20 cellular contexts compared by ENCODE assay signal in genomic region chr5:89267764-89268163, GRCh38.
DNase-seq lines count a peak whose midpoint lies in the region; ATAC-seq and TF ChIP-seq lines count a peak whose summit lies in the region.
"Had no signal": no experiment of that assay in that cellular context is flagged by ENCODE, and none has a peak within 500 bp of the region (broad histone marks: within the 10 kb centered on the region; RNA-seq: fewer than 3 reads in every experiment).

No MANE protein-coding gene starts in this region.

- TF ChIP-seq CTCF in dorsolateral prefrontal cortex (IDR thresholded peaks at IDR 0.05 in 54 of 56, conservative IDR thresholded peaks at IDR 0.05 in 2 of 56; ENCODE audit: low read depth in 1 of 56, partially characterized antibody in 56 of 56) = no peak

- DNase-seq in NOMO-1 (lab: John Stamatoyannopoulos, UW; ENCODE audit: unreplicated experiment in 2 of 2) (peak; percentile 8 to 57), NOMO-1 treated with dmso at 0.1 percent for 144 hours (lab: John Stamatoyannopoulos, UW; ENCODE audit: unreplicated experiment) (no peak), NOMO-1 treated with DMSO at 0.1 percent for 48 hours (lab: John Stamatoyannopoulos, UW; ENCODE audit: unreplicated experiment) (peak; percentile 55), dorsolateral prefrontal cortex (no peak), NCI-H187 treated with DMSO at 0.1 percent for 48 hours (lab: John Stamatoyannopoulos, UW) (no peak)
- no peak for DNase-seq in activated naive CD4-positive, alpha-beta T cell treated with anti-CD3 and anti-CD28 coated beads for 36 hours
- no peak for DNase-seq in effector CD8-positive, alpha-beta T cell (lab: John Stamatoyannopoulos, UW)
- DNase-seq: 8988T, Caco-2, IMR-90, NCI-H1105, NCI-H1930, NCI-H2171 treated with DMSO at 0.1 percent for 48 hours, NCI-H774, RPMI8226, SW 1271 had no signal

- H3K4me1 Mint-ChIP-seq in activated naive CD4-positive, alpha-beta T cell treated with anti-CD3 and anti-CD28 coated beads for 36 hours (ENCODE audit: low read depth) = no peaks in the 10 kb centered on the region

- H3K27me3 ChIP-seq in dorsolateral prefrontal cortex = no peaks in the 10 kb centered on the region
- H3K27me3 ChIP-seq: BLaER1 treated with 17β-estradiol and CSF1 and Interleukin-3, amounts not matched to agents 10 nM and 100 nM; SJSA1 had no signal

- H3K27ac ChIP-seq in dorsolateral prefrontal cortex = peak overlapping the region in 35 of 59 donors; percentile 2 to 69 (median 26)
- H3K27ac ChIP-seq: SJSA1 had no signal

- H3K4me3 Mint-ChIP-seq in activated naive CD4-positive, alpha-beta T cell treated with anti-CD3 and anti-CD28 coated beads for 36 hours = no peak overlapping the region
- H3K4me3 Mint-ChIP-seq: T-helper 2 cell treated with Interferon-gamma antibody and Interleukin-4, amounts not matched to agents 5 μg/mL and 100 μg/mL, for 36 hours had no signal

- CTCF ChIA-PET in activated naive CD4-positive, alpha-beta T cell treated with anti-CD3 and anti-CD28 coated beads for 36 hours (lab: Charles Lee) = no interaction called here

- H3K27ac Mint-ChIP-seq in activated naive CD4-positive, alpha-beta T cell treated with anti-CD3 and anti-CD28 coated beads for 36 hours = no peak overlapping the region
- H3K27ac Mint-ChIP-seq: T-helper 2 cell treated with Interferon-gamma antibody and Interleukin-4, amounts not matched to agents 5 μg/mL and 100 μg/mL, for 36 hours had no signal

- no peaks in the 10 kb centered on the region for H3K27me3 Mint-ChIP-seq in activated naive CD4-positive, alpha-beta T cell treated with anti-CD3 and anti-CD28 coated beads for 36 hours (ENCODE audit: low read depth)

- H3K36me3 Mint-ChIP-seq in activated naive CD4-positive, alpha-beta T cell treated with anti-CD3 and anti-CD28 coated beads for 36 hours (ENCODE audit: low read depth) = no peaks in the 10 kb centered on the region

- no peak for ATAC-seq in GM18502 (IDR thresholded peaks at IDR 0.05; ENCODE audit: poor library complexity, unreplicated experiment)

- H3K9me3 Mint-ChIP-seq in activated naive CD4-positive, alpha-beta T cell treated with anti-CD3 and anti-CD28 coated beads for 36 hours = peaks cover 2% of the 10 kb centered on the region
- H3K9me3 Mint-ChIP-seq: T-helper 2 cell treated with Interferon-gamma antibody and Interleukin-4, amounts not matched to agents 5 μg/mL and 100 μg/mL, for 36 hours had no signal

- no peak overlapping the region for H3K4me3 ChIP-seq in dorsolateral prefrontal cortex
- H3K4me3 ChIP-seq: BLaER1 treated with 17β-estradiol and CSF1 and Interleukin-3, amounts not matched to agents 10 nM and 100 nM; SJSA1 had no signal

- intact Hi-C loops in dorsolateral prefrontal cortex (cut with DNase I) = no loop called here
- intact Hi-C loops in activated naive CD4-positive, alpha-beta T cell treated with anti-CD3 and anti-CD28 coated beads for 36 hours (cut with micrococcal nuclease) = no loop called here

Comparison
In these comparisons a context has a peak if more than half of its experiments do, and no peak if none do; other contexts are left out.
1. DNase-seq: peak in NOMO-1 (2 of 2) and NOMO-1 treated with DMSO at 0.1 percent for 48 hours (single experiment); none in NOMO-1 treated with dmso at 0.1 percent for 144 hours (single experiment), dorsolateral prefrontal cortex (0 of 10), activated naive CD4-positive, alpha-beta T cell treated with anti-CD3 and anti-CD28 coated beads for 36 hours (single experiment), NCI-H187 treated with DMSO at 0.1 percent for 48 hours (single experiment) and effector CD8-positive, alpha-beta T cell (single experiment).